In the genomic region with DNA sequence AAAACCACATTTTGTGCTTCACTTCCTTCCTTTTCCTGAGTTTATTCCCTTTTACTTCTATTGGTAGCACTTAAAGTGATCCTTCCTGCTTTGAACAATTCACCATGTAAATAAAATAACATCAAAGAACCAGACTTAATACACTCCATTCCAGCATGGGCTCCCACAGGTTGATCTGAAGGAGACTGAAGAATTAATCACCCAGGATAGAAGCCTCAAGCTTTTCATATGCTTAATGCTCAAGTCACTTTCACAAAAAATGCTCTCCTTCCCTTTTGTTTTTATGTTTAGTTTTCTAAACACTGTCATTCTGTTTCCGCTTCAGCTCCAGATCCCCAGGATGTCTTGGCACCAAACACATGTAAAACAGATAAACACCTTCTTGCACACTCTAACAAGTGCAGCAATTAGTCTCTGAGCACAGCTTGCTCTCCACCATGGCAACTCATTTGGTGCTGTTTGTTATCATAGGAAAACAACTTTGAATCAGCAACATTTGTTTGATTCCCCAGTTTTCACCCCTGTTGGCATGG, we compare ENCODE assay signal across 23 cellular contexts. TPM values are rescaled to one million over a fixed set of nuclear protein-coding genes. Genes with fewer than 3 reads are reported as not detected.
DNase-seq lines count a peak whose midpoint lies in the region; TF ChIP-seq lines count a peak whose summit lies in the region.
"Had no signal": no experiment of that assay in that cellular context is flagged by ENCODE, and none has a peak within 500 bp of the region (broad histone marks: within the 10 kb centered on the region; RNA-seq: fewer than 3 reads in every experiment).

No MANE protein-coding gene starts in this region.

- no peaks in the 10 kb centered on the region for H3K9me3 ChIP-seq in ascending aorta
- H3K9me3 ChIP-seq: A549, SJSA1 had no signal

- H3K27ac ChIP-seq in ascending aorta, result no peak overlapping the region
- H3K27ac ChIP-seq: A549, BLaER1, PC-9, SJSA1 had no signal

- intact Hi-C loops in ascending aorta (cut with DNase I), result no loop called here

- H3K27ac Mint-ChIP-seq in endothelial cell (ENCODE audit: unreplicated experiment), result peak overlapping the region; percentile 90
- H3K27ac Mint-ChIP-seq: CD4-positive, alpha-beta memory T cell; T-helper 17 cell had no signal

- H3K36me3 ChIP-seq in ascending aorta, result no peaks in the 10 kb centered on the region
- H3K36me3 ChIP-seq: BLaER1, SJSA1 had no signal

- no peak overlapping the region for H3K4me3 ChIP-seq in ascending aorta
- H3K4me3 ChIP-seq: A549, BLaER1, PC-9, SJSA1 had no signal

- H3K4me3 Mint-ChIP-seq in endothelial cell (ENCODE audit: unreplicated experiment), result no peak overlapping the region
- H3K4me3 Mint-ChIP-seq: CD4-positive, alpha-beta memory T cell; T-helper 17 cell had no signal

- H3K36me3 Mint-ChIP-seq in endothelial cell (ENCODE audit: low read depth, unreplicated experiment), result no peaks in the 10 kb centered on the region
- H3K36me3 Mint-ChIP-seq: CD4-positive, alpha-beta memory T cell had no signal

- H3K4me1 ChIP-seq in ascending aorta, result no peaks in the 10 kb centered on the region
- H3K4me1 ChIP-seq: A549, SJSA1 had no signal

- H3K4me1 Mint-ChIP-seq in endothelial cell (ENCODE audit: unreplicated experiment), result peaks cover 25% of the 10 kb centered on the region
- H3K4me1 Mint-ChIP-seq: CD4-positive, alpha-beta memory T cell; T-helper 17 cell had no signal

- no peaks in the 10 kb centered on the region for H3K27me3 ChIP-seq in ascending aorta
- H3K27me3 ChIP-seq: BLaER1, SJSA1 had no signal

- no peak for TF ChIP-seq CTCF in endothelial cell (IDR thresholded peaks at IDR 0.05; ENCODE audit: unreplicated experiment)
- TF ChIP-seq CTCF in ascending aorta (IDR thresholded peaks at IDR 0.05), result no peak

- peak; percentile 0 for DNase-seq in NCI-H345 (lab: John Stamatoyannopoulos, UW)
- no peak for DNase-seq in NCI-H345 treated with DMSO at 0.1 percent for 48 hours (lab: John Stamatoyannopoulos, UW; ENCODE audit: unreplicated experiment)
- DNase-seq in NCI-H69 (lab: John Stamatoyannopoulos, UW), result peak; percentile 67
- DNase-seq in endothelial cell (ENCODE audit: low spot score), result no peak
- peak; percentile 7 for DNase-seq in iPS-NIHi7 (ENCODE audit: extremely low spot score)
- no peak for DNase-seq in ascending aorta (ENCODE audit: low spot score in 2 of 2)
- no peak for DNase-seq in dermis blood vessel endothelial cell
- no peak for DNase-seq in SIG-M5 (lab: John Stamatoyannopoulos, UW)
- DNase-seq: Calu3, DMS79 treated with DMSO at 0.1 percent for 48 hours, HCEC 1CT, MM.1S, NCI-H1092 treated with DMSO at 0.1 percent for 48 hours, NCI-H187, NCI-H2171, NCI-H446 treated with DMSO at 0.1 percent for 48 hours, NCI-H774, PC-9, T-helper 17 cell had no signal

- H3K27me3 Mint-ChIP-seq in endothelial cell (ENCODE audit: unreplicated experiment), result no peaks in the 10 kb centered on the region

- peaks cover 4% of the 10 kb centered on the region for H3K9me3 Mint-ChIP-seq in endothelial cell (ENCODE audit: unreplicated experiment)

RNA-seq across cellular contexts. Expression of a gene that starts 37.0 kb away (rescaled TPM):
- total RNA-seq in endothelial cell (ENCODE audit: unreplicated experiment) (6.3 TPM), ascending aorta (not detected), dermis blood vessel endothelial cell (under 0.01 and 0.05 TPM in 2 replicates)
- total RNA-seq: CD4-positive, alpha-beta memory T cell had no signal

Comparison
In these comparisons a context has a peak if more than half of its experiments do, and no peak if none do; other contexts are left out.
1. DNase-seq: peak in NCI-H345 (single experiment), NCI-H69 (single experiment) and iPS-NIHi7 (single experiment); none in NCI-H345 treated with DMSO at 0.1 percent for 48 hours (single experiment), endothelial cell (single experiment), ascending aorta (0 of 2), dermis blood vessel endothelial cell (single experiment) and SIG-M5 (single experiment).